Comparison of ENCODE assay signal across 21 cellular contexts in genomic region chr10:132219486-132219885, GRCh38. TPM values are rescaled to one million over a fixed set of nuclear protein-coding genes. Genes with fewer than 3 reads are reported as not detected.
A peak's percentile ranks its signal among the peaks of the same experiment; 100 is the strongest.
DNase-seq lines count a peak whose midpoint lies in the region; ATAC-seq and TF ChIP-seq lines count a peak whose summit lies in the region.
"Had no signal": no experiment of that assay in that cellular context is flagged by ENCODE, and none has a peak within 500 bp of the region (broad histone marks: within the 10 kb centered on the region; RNA-seq: fewer than 3 reads in every experiment).

No MANE protein-coding gene starts in this region.

- H2BK5ac ChIP-seq in H9 (ENCODE audit: insufficient read length, low read length) = no peak overlapping the region

- H3K23ac ChIP-seq in H9 (ENCODE audit: insufficient read length, low read depth, low read length) = no peak overlapping the region

- H3K4me1 ChIP-seq in H9 (ENCODE audit: insufficient read depth, low read length) (no peaks in the 10 kb centered on the region), esophagus squamous epithelium (peaks cover 0 to 8% (median 0%) of the 10 kb centered on the region in 3 donors)

- no peak overlapping the region for H4K8ac ChIP-seq in H9 (replicated peaks; ENCODE audit: insufficient read length, low read depth, low read length)

- WGBS in H9 (ENCODE audit: extremely low coverage, insufficient read length, low lambda C conversion rate) = no CpG with 5 or more reads among the region's 7 CpGs
- WGBS in esophagus squamous epithelium, 2 donors = no CpG with 5 or more reads among the region's 7 CpGs

- no peak overlapping the region for H4K5ac ChIP-seq in H9 (ENCODE audit: insufficient read length, low read depth, low read length)

- no peaks in the 10 kb centered on the region for H3K79me1 ChIP-seq in H9 (ENCODE audit: insufficient read depth, low read depth, low read length, poor library complexity, severe bottlenecking)

- H3K4me2 ChIP-seq in H9 (ENCODE audit: insufficient read depth, insufficient read length, low read length) = no peak overlapping the region

- peak; percentile 4 for TF ChIP-seq CTCF in GM06990 (IDR thresholded peaks at IDR 0.05; ENCODE audit: insufficient read depth, low read length, poor library complexity, severe bottlenecking)
- peak; percentile 54 for TF ChIP-seq CTCF in H9 (conservative IDR thresholded peaks at IDR 0.05)
- TF ChIP-seq CTCF in cardiac fibroblast (IDR thresholded peaks at IDR 0.05; ENCODE audit: low read depth, low read length) = peak; percentile 25
- TF ChIP-seq CTCF in progenitor cell of endocrine pancreas (IDR thresholded peaks at IDR 0.05; ENCODE audit: unreplicated experiment) = peak; percentile 21
- TF ChIP-seq CTCF in esophagus squamous epithelium (IDR thresholded peaks at IDR 0.05) = peak in 1 of 6 experiments; percentile 20

- H3K27ac Mint-ChIP-seq in H9 (no peak overlapping the region), progenitor cell of endocrine pancreas (no peak overlapping the region)
- H3K27ac Mint-ChIP-seq: T-helper 1 cell treated with Interleukin-12 subunit alpha and Interleukin-12 subunit beta and Interleukin-4 antibody, amounts not matched to agents 30 μg/mL and 1 μg/mL, for 36 hours had no signal

- no peaks in the 10 kb centered on the region for H3K79me2 ChIP-seq in H9 (ENCODE audit: insufficient read depth, low read length)

- no peak for DNase-seq in GM06990 (ENCODE audit: extremely low read depth, insufficient read length)
- no peak for DNase-seq in H9
- no peak for DNase-seq in cardiac fibroblast (ENCODE audit: low read depth in 2 of 2)
- no peak for DNase-seq in progenitor cell of endocrine pancreas (ENCODE audit: low spot score, unreplicated experiment)
- no peak for DNase-seq in NCI-H2107 treated with DMSO at 0.1 percent for 48 hours (lab: John Stamatoyannopoulos, UW; ENCODE audit: unreplicated experiment)
- no peak for DNase-seq in esophagus squamous epithelium (lab: John Stamatoyannopoulos, UW)
- DNase-seq: activated CD4-positive, alpha-beta T cell treated with anti-CD3 and anti-CD28 coated beads, Interleukin-2, amount 50 U/mL, for 1 hour; activated CD8-positive, alpha-beta memory T cell treated with anti-CD3 and anti-CD28 coated beads, Interleukin-2, amount 50 U/mL, for 48 hours; activated gamma-delta T cell; C1 segment of cervical spinal cord; head of caudate nucleus; NCI-H1436 treated with DMSO at 0.1 percent for 48 hours; NCI-H2171; NCI-H69; SHP77 treated with DMSO at 0.1 percent for 48 hours; stimulated activated CD4-positive, alpha-beta T cell treated with anti-CD3 and anti-CD28 coated beads, Interleukin-1b, Interleukin-23, amount 100 ng/mL, for 48 hours; stimulated activated naive CD8-positive, alpha-beta T cell treated with anti-CD3 and anti-CD28 coated beads, Interleukin-15, Interleukin-2, amounts not matched to agents 100 U/mL and 50 U/mL, for 24 hours had no signal

- H3K14ac ChIP-seq in H9 (ENCODE audit: insufficient read depth, low read length) = no peak overlapping the region

- H3K56ac ChIP-seq in H9 (ENCODE audit: insufficient read length, low read depth, low read length) = no peak overlapping the region

- H3K27me3 Mint-ChIP-seq in H9 (ENCODE audit: low read depth) = peaks cover 5% of the 10 kb centered on the region
- no peaks in the 10 kb centered on the region for H3K27me3 Mint-ChIP-seq in progenitor cell of endocrine pancreas
- H3K27me3 Mint-ChIP-seq: central memory CD8-positive, alpha-beta T cell had no signal

- H3K4me3 Mint-ChIP-seq in H9 (no peak overlapping the region), progenitor cell of endocrine pancreas (ENCODE audit: low read depth) (no peak overlapping the region)
- H3K4me3 Mint-ChIP-seq: central memory CD8-positive, alpha-beta T cell; T-helper 1 cell treated with Interleukin-12 subunit alpha and Interleukin-12 subunit beta and Interleukin-4 antibody, amounts not matched to agents 30 μg/mL and 1 μg/mL, for 36 hours had no signal

- no peak overlapping the region for H3K4me3 ChIP-seq in GM06990 (replicated peaks; ENCODE audit: low read depth, low read length)
- no peak overlapping the region for H3K4me3 ChIP-seq in cardiac fibroblast (replicated peaks in 1 of 2; ENCODE audit: low read depth in 2 of 2, low read length in 2 of 2)
- no peak overlapping the region for H3K4me3 ChIP-seq in esophagus squamous epithelium
- H3K4me3 ChIP-seq: tibial nerve had no signal

- no peak overlapping the region for H3K4ac ChIP-seq in H9 (ENCODE audit: low read depth, low read length)

- H3K36me3 ChIP-seq in GM06990 (ENCODE audit: control insufficient read depth, insufficient read depth, low read length) (no peaks in the 10 kb centered on the region), esophagus squamous epithelium (no peaks in the 10 kb centered on the region)

- no peak for TF ChIP-seq POLR2A in esophagus squamous epithelium (IDR thresholded peaks at IDR 0.05)

- H4K20me1 ChIP-seq in H9 (ENCODE audit: control insufficient read depth, insufficient read depth, insufficient read length) = no peaks in the 10 kb centered on the region

- no peaks in the 10 kb centered on the region for H3K23me2 ChIP-seq in H9 (ENCODE audit: insufficient read length, low read depth, low read length, poor library complexity, severe bottlenecking)

- no peak overlapping the region for H2AK5ac ChIP-seq in H9 (ENCODE audit: insufficient read length, low read length)

- H3K27ac ChIP-seq in H9 (ENCODE audit: insufficient read length, low read depth, low read length) (no peak overlapping the region), esophagus squamous epithelium (no peak overlapping the region)
- H3K27ac ChIP-seq: tibial nerve had no signal

- ATAC-seq in HG02642 (IDR thresholded peaks at IDR 0.05; ENCODE audit: poor library complexity, unreplicated experiment) = no peak
- ATAC-seq: stimulated activated naive CD8-positive, alpha-beta T cell treated with anti-CD3 and anti-CD28 coated beads, Interleukin-15, Interleukin-2, amounts not matched to agents 100 U/mL and 50 U/mL, for 24 hours had no signal

- peaks cover 46% of the 10 kb centered on the region in 2 experiments for H3K9me3 Mint-ChIP-seq in H9
- H3K9me3 Mint-ChIP-seq in progenitor cell of endocrine pancreas (ENCODE audit: low read depth) = peaks cover 18% of the 10 kb centered on the region

- H3K27me3 ChIP-seq in GM06990 (replicated peaks; ENCODE audit: control insufficient read depth, insufficient read depth, low read length) (no peaks in the 10 kb centered on the region), H9 (ENCODE audit: insufficient read depth, low read length) (no peaks in the 10 kb centered on the region), esophagus squamous epithelium (no peaks in the 10 kb centered on the region)
- H3K27me3 ChIP-seq: tibial nerve had no signal

- no peak overlapping the region for H2BK15ac ChIP-seq in H9 (ENCODE audit: low read depth, low read length)

- no peak overlapping the region for H2BK120ac ChIP-seq in H9 (ENCODE audit: low read depth, low read length, poor library complexity, severe bottlenecking)

- peaks cover 35 to 38% (median 37%) of the 10 kb centered on the region in 3 experiments for H3K36me3 Mint-ChIP-seq in H9 (ENCODE audit: insufficient read depth in 1 of 3, low read depth in 3 of 3)
- H3K36me3 Mint-ChIP-seq in progenitor cell of endocrine pancreas (ENCODE audit: insufficient read depth) = peaks cover 7% of the 10 kb centered on the region

- H3K9ac ChIP-seq in H9 (ENCODE audit: extremely low read depth, insufficient read length, low read length) = no peak overlapping the region

- no peaks in the 10 kb centered on the region for H3K4me1 Mint-ChIP-seq in H9
- H3K4me1 Mint-ChIP-seq in progenitor cell of endocrine pancreas (ENCODE audit: low read depth) = no peaks in the 10 kb centered on the region

- no peak overlapping the region for H2BK20ac ChIP-seq in H9 (ENCODE audit: low read depth, low read length, poor library complexity, severe bottlenecking)

- H2BK12ac ChIP-seq in H9 (ENCODE audit: insufficient read length, low read depth, low read length) = no peak overlapping the region

- H2AFZ ChIP-seq in H9 (ENCODE audit: low read length) = no peak overlapping the region

- H4K91ac ChIP-seq in H9 (ENCODE audit: insufficient read length, low read depth, low read length) = no peak overlapping the region

- H3K18ac ChIP-seq in H9 (ENCODE audit: insufficient read length, low read depth, low read length) = no peak overlapping the region

- no peak overlapping the region for H3T11ph ChIP-seq in H9 (ENCODE audit: low read length)

- intact Hi-C loops in esophagus squamous epithelium (cut with DNase I) = no loop called here

- no peaks in the 10 kb centered on the region for H3K9me3 ChIP-seq in H9 (ENCODE audit: control insufficient read depth, low read depth, low read length)
- peaks cover 0 to 16% (median 5%) of the 10 kb centered on the region in 3 donors for H3K9me3 ChIP-seq in esophagus squamous epithelium

RNA-seq across cellular contexts. Expression of gene DPYSL4, which starts 32.7 kb away (rescaled TPM):
- total RNA-seq in H9 (2021) (26.3 and 29.0 TPM in 2 replicates), progenitor cell of endocrine pancreas (54.6 and 55.9 TPM in 2 replicates), esophagus squamous epithelium (1 to 10 TPM in 1 of 4 donors, under 1 TPM in 1, not detected in 2; 0.95 to 1.6 TPM)

Comparison
In these comparisons a context has a peak if more than half of its experiments do, and no peak if none do; other contexts are left out.
1. RNA of gene DPYSL4, which starts 32.7 kb away (total RNA-seq): 54.6 to 55.9 TPM in progenitor cell of endocrine pancreas and 26.3 to 29.0 TPM in H9; 0.95 to 1.6 TPM in esophagus squamous epithelium; every median in the first group is over 10 times any median in the second.